3 cellular contexts compared by ENCODE assay signal in the genomic region with DNA sequence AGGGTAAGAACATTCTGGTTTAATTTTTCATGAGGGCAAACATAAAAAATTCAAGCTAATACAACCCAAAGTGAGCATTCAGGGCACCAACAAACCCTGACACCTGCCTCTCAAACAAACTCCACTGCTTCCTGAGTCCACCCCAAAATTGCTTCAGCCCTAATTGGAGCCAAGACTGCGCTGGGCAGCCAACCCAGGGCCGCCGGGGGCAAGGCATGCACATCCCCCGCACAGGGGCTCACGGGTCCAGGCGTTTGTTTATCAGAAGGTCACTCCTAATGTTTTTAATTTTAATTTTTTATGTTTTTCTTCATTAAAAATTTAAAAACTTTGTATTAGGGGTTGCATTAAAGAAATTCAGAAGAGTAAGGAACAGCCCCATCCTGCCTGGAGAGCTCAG.
"Had no signal": no experiment of that assay in that cellular context is flagged by ENCODE, and none has a peak within 500 bp of the region (broad histone marks: within the 10 kb centered on the region; RNA-seq: fewer than 3 reads in every experiment).

No MANE protein-coding gene starts in this region.

- ATAC-seq: GM12878 had no signal

- DNase-seq: GDM1, GF-D8 had no signal
